Comparison of ENCODE assay signal across 13 cellular contexts in genomic region chr17:56887105-56887504, GRCh38.
"Had no signal": no experiment of that assay in that cellular context is flagged by ENCODE, and none has a peak within 500 bp of the region (broad histone marks: within the 10 kb centered on the region; RNA-seq: fewer than 3 reads in every experiment).

No MANE protein-coding gene starts in this region.

- ATAC-seq: gastroesophageal sphincter; naive thymus-derived CD8-positive, alpha-beta T cell had no signal

- H3K27me3 Mint-ChIP-seq: activated CD4-positive, alpha-beta memory T cell treated with anti-CD3 and anti-CD28 coated beads for 36 hours; naive thymus-derived CD8-positive, alpha-beta T cell had no signal

- FAIRE-seq: islet of Langerhans had no signal

- DNase-seq: activated CD4-positive, alpha-beta memory T cell treated with anti-CD3 and anti-CD28 coated beads for 36 hours; activated CD4-positive, CD25-positive, alpha-beta regulatory T cell; dorsolateral prefrontal cortex; endodermal cell; naive thymus-derived CD8-positive, alpha-beta T cell; stimulated activated CD4-positive, alpha-beta T cell treated with anti-CD3 and anti-CD28 coated beads, Interleukin-4, amount 100 ng/mL, for 24 hours; stimulated activated naive CD4-positive, alpha-beta T cell treated with Interleukin-2 at 50 U/mL for 16 hours; SW 1271; trophoblast cell had no signal

- H3K27ac Mint-ChIP-seq: activated CD4-positive, alpha-beta memory T cell treated with anti-CD3 and anti-CD28 coated beads for 36 hours; endodermal cell had no signal

- H3K4me3 ChIP-seq: ascending aorta, dorsolateral prefrontal cortex, gastroesophageal sphincter had no signal

- H3K4me1 ChIP-seq: ascending aorta, gastroesophageal sphincter, parathyroid adenoma had no signal

- H3K9ac ChIP-seq: parathyroid adenoma had no signal

- H3K27me3 ChIP-seq: ascending aorta, dorsolateral prefrontal cortex, gastroesophageal sphincter had no signal

- H3K9me3 ChIP-seq: ascending aorta had no signal

- H3K27ac ChIP-seq: ascending aorta, dorsolateral prefrontal cortex, gastroesophageal sphincter, parathyroid adenoma had no signal

- H3K4me3 Mint-ChIP-seq: activated CD4-positive, alpha-beta memory T cell treated with anti-CD3 and anti-CD28 coated beads for 36 hours; endodermal cell; naive thymus-derived CD8-positive, alpha-beta T cell had no signal
